ENCODE assay signal across 8 cellular contexts in genomic region chr4:155666701-155667537, GRCh38. TPM values are rescaled to one million over a fixed set of nuclear protein-coding genes. Genes with fewer than 3 reads are reported as not detected.
A peak's percentile ranks its signal among the peaks of the same experiment; 100 is the strongest.
DNase-seq lines count a peak whose midpoint lies in the region; ATAC-seq and TF ChIP-seq lines count a peak whose summit lies in the region.

TSS of gene GUCY1A1 (plus strand) at chr4:155666848. CDS start at chr4:155696868, 30,020 bp downstream.

- no peaks in the 10 kb centered on the region for H3K4me1 ChIP-seq in mesodermal cell (ENCODE audit: control insufficient read depth, insufficient read depth, low read length, poor library complexity, severe bottlenecking)
- peaks cover 15% of the 10 kb centered on the region for H3K4me1 ChIP-seq in suprapubic skin

- no peak for TF ChIP-seq EP300 in suprapubic skin (IDR thresholded peaks at IDR 0.05)

- H3K36me3 Mint-ChIP-seq in CD14-positive monocyte: no peaks in the 10 kb centered on the region
- H3K36me3 Mint-ChIP-seq in activated B cell treated with CpG ODN at 0.5 μM for 24 hours (ENCODE audit: low read depth): no peaks in the 10 kb centered on the region

- DNase-seq in CD14-positive monocyte (ENCODE audit: low spot score): no peak
- DNase-seq in activated B cell treated with CpG ODN at 0.5 μM for 24 hours: peak; percentile 16
- DNase-seq in epithelial cell of prostate (ENCODE audit: low read depth, low spot score): no peak
- DNase-seq in suprapubic skin (ENCODE audit: low spot score in 2 of 2): peak; percentile 74 to 82
- DNase-seq in SW 1271 (lab: John Stamatoyannopoulos, UW): no peak

- 2 to 3% methylated on average over 30 to 43 of the region's 49 CpGs for WGBS in mesodermal cell (ENCODE audit: insufficient coverage in 2 of 2), 2 experiments
- WGBS in suprapubic skin: 2% methylated on average over 28 of the region's 49 CpGs

- POLR2A ChIA-PET in activated B cell treated with CpG ODN at 0.5 μM for 24 hours (lab: Charles Lee): no interaction called here

- H3K27me3 ChIP-seq in suprapubic skin: peaks cover 17% of the 10 kb centered on the region

- peaks cover 24% of the 10 kb centered on the region for H3K4me1 Mint-ChIP-seq in CD14-positive monocyte
- H3K4me1 Mint-ChIP-seq in activated B cell treated with CpG ODN at 0.5 μM for 24 hours: peaks cover 16% of the 10 kb centered on the region

- peaks cover 6 to 27% (median 15%) of the 10 kb centered on the region in 3 donors for H3K27me3 Mint-ChIP-seq in CD14-positive monocyte (ENCODE audit: low read depth in 3 of 3)
- H3K27me3 Mint-ChIP-seq in activated B cell treated with CpG ODN at 0.5 μM for 24 hours: peaks cover 25% of the 10 kb centered on the region

- H3K4me3 Mint-ChIP-seq in CD14-positive monocyte: peak within 1 kb of the TSS; percentile 100
- H3K4me3 Mint-ChIP-seq in activated B cell treated with CpG ODN at 0.5 μM for 24 hours: peak within 1 kb of the TSS; percentile 88

- peak within 1 kb of the TSS; percentile 28 for H3K27ac ChIP-seq in epithelial cell of prostate
- H3K27ac ChIP-seq in mesodermal cell (ENCODE audit: low read depth, low read length, severe bottlenecking): peak within 1 kb of the TSS; percentile 56
- peak within 1 kb of the TSS; percentile 86 for H3K27ac ChIP-seq in suprapubic skin

- H3K9me3 ChIP-seq in mesodermal cell (ENCODE audit: control insufficient read depth, low read length): no peaks in the 10 kb centered on the region
- H3K9me3 ChIP-seq in suprapubic skin: no peaks in the 10 kb centered on the region

- peak within 1 kb of the TSS in 3 of 7 donors; percentile 48 to 66 (median 51) for H3K27ac Mint-ChIP-seq in CD14-positive monocyte
- H3K27ac Mint-ChIP-seq in activated B cell treated with CpG ODN at 0.5 μM for 24 hours: peak within 1 kb of the TSS; percentile 69

- ATAC-seq in HG03354 (IDR thresholded peaks at IDR 0.05; ENCODE audit: poor library complexity, severe bottlenecking, unreplicated experiment) (peak; percentile 63), activated B cell treated with CpG ODN at 0.5 μM for 24 hours (ENCODE audit: low read depth) (peak; percentile 58)

- H3K36me3 ChIP-seq in mesodermal cell (ENCODE audit: control insufficient read depth, insufficient read depth, low read length) (no peaks in the 10 kb centered on the region), suprapubic skin (no peaks in the 10 kb centered on the region)

- TF ChIP-seq POLR2A in GM19099 (IDR thresholded peaks at IDR 0.05; ENCODE audit: extremely low read depth, insufficient read length, low read depth) (peak; percentile 27), suprapubic skin (IDR thresholded peaks at IDR 0.05) (no peak)

- intact Hi-C loops in CD14-positive monocyte (cut with micrococcal nuclease) (no loop called here), activated B cell treated with CpG ODN at 0.5 μM for 24 hours (cut with micrococcal nuclease) (loop anchor here (2.0 to 10.0 kb wide), 2 partner anchors 92 to 288 kb away; partner anchors contain the start of genes CTSO and GUCY1B1)

- H3K4me3 ChIP-seq in mesodermal cell (ENCODE audit: extremely low read depth, insufficient read depth, low read length, poor library complexity, severe bottlenecking) (peak within 1 kb of the TSS; percentile 48), suprapubic skin (peak within 1 kb of the TSS; percentile 65)

- H3K9me3 Mint-ChIP-seq in CD14-positive monocyte: peaks cover 0 to 2% (median 0%) of the 10 kb centered on the region in 7 donors
- no peaks in the 10 kb centered on the region for H3K9me3 Mint-ChIP-seq in activated B cell treated with CpG ODN at 0.5 μM for 24 hours

- TF ChIP-seq CTCF in CD14-positive monocyte (IDR thresholded peaks at IDR 0.05): no peak
- no peak for TF ChIP-seq CTCF in activated B cell treated with CpG ODN at 0.5 μM for 24 hours (IDR thresholded peaks at IDR 0.05)
- TF ChIP-seq CTCF in suprapubic skin (IDR thresholded peaks at IDR 0.05): no peak

- CTCF ChIA-PET in activated B cell treated with CpG ODN at 0.5 μM for 24 hours (lab: Charles Lee): interaction anchor here (1.2 kb wide), 1 partner anchor 138 kb away, joined by 3 read pairs; no protein-coding TSS in a partner anchor

RNA-seq across cellular contexts. Expression of gene GUCY1A1, which starts in this region (rescaled TPM):
- polyA plus RNA-seq in CD14-positive monocyte: 1 to 10 TPM in 1 of 2 donors, under 1 TPM in 1; 0.88 to 1.2 TPM
- total RNA-seq in activated B cell treated with CpG ODN at 0.5 μM for 24 hours (0.51 and 0.71 TPM in 2 replicates), suprapubic skin (10 to 100 TPM in 2 of 4 donors, 1 to 10 TPM in 2; 5.1 to 15.3 (median 8.9) TPM)
- polyA plus RNA-seq in mesodermal cell (2013, experiment 1 of 2): 12.1 TPM
- polyA plus RNA-seq in mesodermal cell (2013, experiment 2 of 2): 16.5 TPM

Comparison
In these comparisons a context has a peak if more than half of its experiments do, and no peak if none do; other contexts are left out.
1. Peak in DNase-seq and ATAC-seq in activated B cell treated with CpG ODN at 0.5 μM for 24 hours; RNA of the gene not detected or under 1 TPM.
2. DNase-seq: peak in suprapubic skin (2 of 2); none in CD14-positive monocyte (single experiment), epithelial cell of prostate (single experiment) and SW 1271 (0 of 2).
3. H3K27ac ChIP-seq: peak in every context shown above with its lines; median percentile 86 in suprapubic skin; 56 in mesodermal cell; 28 in epithelial cell of prostate.